In genomic region chr2:55862269-55862668, GRCh38 we compare ENCODE assay signal across 9 cellular contexts.
DNase-seq lines count a peak whose midpoint lies in the region; ATAC-seq and TF ChIP-seq lines count a peak whose summit lies in the region.
"Had no signal": no experiment of that assay in that cellular context is flagged by ENCODE, and none has a peak within 500 bp of the region (broad histone marks: within the 10 kb centered on the region; RNA-seq: fewer than 3 reads in every experiment).

No MANE protein-coding gene starts in this region.

- no peak for TF ChIP-seq EP300 in stomach (IDR thresholded peaks at IDR 0.05)

- 38 to 77% (median 54%) methylated on average over 3 of the region's 3 CpGs for WGBS in stomach, 5 donors

- H3K36me3 ChIP-seq in stomach = no peaks in the 10 kb centered on the region
- H3K36me3 ChIP-seq: spleen had no signal

- H3K27me3 ChIP-seq in stomach = no peaks in the 10 kb centered on the region
- H3K27me3 ChIP-seq: spleen had no signal

- H3K27ac Mint-ChIP-seq in activated T-helper 2 cell treated with anti-CD3 and anti-CD28 coated beads, Interferon-gamma antibody, Interleukin-2, Interleukin-4, amounts not matched to agents 10 μg/mL and 5 μg/mL and 100 μg/mL, durations not matched to agents 14 hours and 24 hours and 36 hours = no peak overlapping the region

- DNase-seq in HFF-Myc (ENCODE audit: extremely low read depth, low read depth) (peak; percentile 44), amniotic stem cell (lab: John Stamatoyannopoulos, UW) (peak; percentile 78), left ventricle myocardium superior (no peak), stomach (no peak), GDM1 (lab: John Stamatoyannopoulos, UW) (no peak)
- DNase-seq in activated T-helper 2 cell treated with anti-CD3 and anti-CD28 coated beads, Interferon-gamma antibody, Interleukin-2, Interleukin-4, amounts not matched to agents 10 μg/mL and 5 μg/mL and 100 μg/mL, durations not matched to agents 14 hours and 24 hours and 36 hours (ENCODE audit: low spot score) = no peak
- DNase-seq in stimulated activated naive CD8-positive, alpha-beta T cell treated with anti-CD3 and anti-CD28 coated beads, Interleukin-15, Interleukin-2, amounts not matched to agents 100 U/mL and 50 U/mL, for 24 hours = no peak
- DNase-seq: spleen had no signal

- H3K27ac ChIP-seq in stomach = peak overlapping the region in 4 of 5 donors; percentile 71 to 78 (median 76)

- H3K4me3 Mint-ChIP-seq in activated T-helper 2 cell treated with anti-CD3 and anti-CD28 coated beads, Interferon-gamma antibody, Interleukin-2, Interleukin-4, amounts not matched to agents 10 μg/mL and 5 μg/mL and 100 μg/mL, durations not matched to agents 14 hours and 24 hours and 36 hours (ENCODE audit: low read depth) = no peak overlapping the region

- TF ChIP-seq CTCF in HFF-Myc (IDR thresholded peaks at IDR 0.05; ENCODE audit: low read depth, low read length, missing control alignments) (no peak), stomach (IDR thresholded peaks at IDR 0.05) (no peak)

- H3K4me3 ChIP-seq in HFF-Myc (replicated peaks; ENCODE audit: low read depth, low read length) (no peak overlapping the region), stomach (no peak overlapping the region)
- H3K4me3 ChIP-seq: spleen had no signal

- H3K9me3 ChIP-seq in stomach = no peaks in the 10 kb centered on the region
- H3K9me3 ChIP-seq: spleen had no signal

- H3K4me1 Mint-ChIP-seq in activated T-helper 2 cell treated with anti-CD3 and anti-CD28 coated beads, Interferon-gamma antibody, Interleukin-2, Interleukin-4, amounts not matched to agents 10 μg/mL and 5 μg/mL and 100 μg/mL, durations not matched to agents 14 hours and 24 hours and 36 hours (ENCODE audit: low read depth) = no peaks in the 10 kb centered on the region

- intact Hi-C loops in left ventricle myocardium superior (cut with micrococcal nuclease) (no loop called here), stomach (cut with DNase I; ENCODE audit: low total_unique reads) (no loop called here)
- intact Hi-C loops in activated T-helper 2 cell treated with anti-CD3 and anti-CD28 coated beads, Interferon-gamma antibody, Interleukin-2, Interleukin-4, amounts not matched to agents 10 μg/mL and 5 μg/mL and 100 μg/mL, durations not matched to agents 14 hours and 24 hours and 36 hours (cut with micrococcal nuclease) = no loop called here

- no peaks in the 10 kb centered on the region for H3K36me3 Mint-ChIP-seq in activated T-helper 2 cell treated with anti-CD3 and anti-CD28 coated beads, Interferon-gamma antibody, Interleukin-2, Interleukin-4, amounts not matched to agents 10 μg/mL and 5 μg/mL and 100 μg/mL, durations not matched to agents 14 hours and 24 hours and 36 hours (ENCODE audit: low read depth)

- peaks cover 6 to 25% (median 19%) of the 10 kb centered on the region in 4 donors for H3K4me1 ChIP-seq in stomach

- ATAC-seq in left ventricle myocardium superior = peak; percentile 95
- ATAC-seq in GM18909 (IDR thresholded peaks at IDR 0.05; ENCODE audit: poor library complexity, unreplicated experiment) = no peak
- ATAC-seq in stimulated activated naive CD8-positive, alpha-beta T cell treated with anti-CD3 and anti-CD28 coated beads, Interleukin-15, Interleukin-2, amounts not matched to agents 100 U/mL and 50 U/mL, for 24 hours = no peak

- H3K27me3 Mint-ChIP-seq in activated T-helper 2 cell treated with anti-CD3 and anti-CD28 coated beads, Interferon-gamma antibody, Interleukin-2, Interleukin-4, amounts not matched to agents 10 μg/mL and 5 μg/mL and 100 μg/mL, durations not matched to agents 14 hours and 24 hours and 36 hours (ENCODE audit: low read depth) = no peaks in the 10 kb centered on the region

- TF ChIP-seq POLR2A in stomach (IDR thresholded peaks at IDR 0.05) = no peak

- no peaks in the 10 kb centered on the region for H3K9me3 Mint-ChIP-seq in activated T-helper 2 cell treated with anti-CD3 and anti-CD28 coated beads, Interferon-gamma antibody, Interleukin-2, Interleukin-4, amounts not matched to agents 10 μg/mL and 5 μg/mL and 100 μg/mL, durations not matched to agents 14 hours and 24 hours and 36 hours

Comparison
In these comparisons a context has a peak if more than half of its experiments do, and no peak if none do; other contexts are left out.
1. DNase-seq: peak in HFF-Myc (single experiment) and amniotic stem cell (single experiment); none in left ventricle myocardium superior (single experiment), stomach (single experiment), GDM1 (single experiment), activated T-helper 2 cell treated with anti-CD3 and anti-CD28 coated beads, Interferon-gamma antibody, Interleukin-2, Interleukin-4, amounts not matched to agents 10 μg/mL and 5 μg/mL and 100 μg/mL, durations not matched to agents 14 hours and 24 hours and 36 hours (single experiment) and stimulated activated naive CD8-positive, alpha-beta T cell treated with anti-CD3 and anti-CD28 coated beads, Interleukin-15, Interleukin-2, amounts not matched to agents 100 U/mL and 50 U/mL, for 24 hours (single experiment).